In the genomic region with DNA sequence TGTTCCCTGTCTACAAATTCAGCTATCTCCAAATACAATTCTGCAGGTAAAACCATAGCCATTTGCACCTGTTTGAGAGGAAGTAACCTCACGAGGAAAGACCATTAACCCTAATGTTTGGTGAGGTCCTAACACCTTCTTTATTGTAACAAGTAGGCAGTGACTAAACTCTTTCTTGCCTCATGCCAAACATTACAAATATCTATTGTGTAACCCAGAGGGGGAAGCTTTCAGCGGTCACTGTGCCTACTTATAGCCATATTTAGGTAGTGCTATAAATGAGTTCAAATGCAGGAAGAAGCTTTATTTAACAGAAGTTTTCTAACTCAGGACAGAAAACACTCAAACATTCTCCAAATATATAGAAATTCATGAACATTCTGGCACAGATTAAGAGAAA, we compare ENCODE assay signal across 33 cellular contexts.
DNase-seq lines count a peak whose midpoint lies in the region; ATAC-seq, FAIRE-seq and TF ChIP-seq lines count a peak whose summit lies in the region.
"Had no signal": no experiment of that assay in that cellular context is flagged by ENCODE, and none has a peak within 500 bp of the region (broad histone marks: within the 10 kb centered on the region; RNA-seq: fewer than 3 reads in every experiment).

No MANE protein-coding gene starts in this region.

- no peak for DNase-seq in Karpas-422
- peak; percentile 58 for DNase-seq in NOMO-1 treated with dmso at 0.1 percent for 144 hours (lab: John Stamatoyannopoulos, UW; ENCODE audit: unreplicated experiment)
- DNase-seq in amniotic epithelial cell (ENCODE audit: low read depth), result peak; percentile 44
- DNase-seq in left lung, result no peak
- no peak for DNase-seq in stimulated activated CD4-positive, alpha-beta T cell treated with anti-CD3 and anti-CD28 coated beads, Interleukin-1b, Interleukin-23, amount 100 ng/mL, for 48 hours
- DNase-seq in CD4-positive, alpha-beta T cell, result no peak
- no peak for DNase-seq in pancreas
- DNase-seq: ACHN; activated CD4-positive, alpha-beta T cell treated with anti-CD3 and anti-CD28 coated beads, Interleukin-2, amount 50 U/mL, for 4 hours; activated CD8-positive, alpha-beta memory T cell treated with anti-CD3 and anti-CD28 coated beads, Interleukin-2, amount 10 ng/mL, durations not matched to agents 7 days and 5 days; activated gamma-delta T cell treated with Interleukin-2 at 50 U/mL for 16 hours; activated naive CD8-positive, alpha-beta T cell treated with anti-CD3 and anti-CD28 coated beads, Interleukin-2, amount 10 ng/mL, durations not matched to agents 7 days and 5 days; activated T-cell treated with anti-CD3 and anti-CD28 coated beads, Interleukin-2, amount 50 U/mL, for 48 hours; BE2C; CD8-positive, alpha-beta memory T cell; EL; esophagus squamous epithelium; H7; mesenchymal stem cell; MG63; NCI-H1436 treated with DMSO at 0.1 percent for 48 hours; NCI-H748 treated with DMSO at 0.1 percent for 48 hours; retina; SK-N-SH; stimulated activated naive CD8-positive, alpha-beta T cell treated with anti-CD3 and anti-CD28 coated beads, Interleukin-15, Interleukin-2, amounts not matched to agents 100 U/mL and 50 U/mL, for 24 hours; T-helper 17 cell; testis had no signal

- H3K4me1 ChIP-seq in Karpas-422 (ENCODE audit: low read length) (no peaks in the 10 kb centered on the region; the same call in 1 of the 2 replicates), left lung (no peaks in the 10 kb centered on the region), pancreas (no peaks in the 10 kb centered on the region)
- H3K4me1 ChIP-seq: BE2C, esophagus squamous epithelium, testis had no signal

- H3K27ac Mint-ChIP-seq in CD4-positive, alpha-beta T cell, result no peak overlapping the region
- H3K27ac Mint-ChIP-seq: activated CD8-positive, alpha-beta memory T cell treated with anti-CD3 and anti-CD28 coated beads, Interleukin-2, amount 10 ng/mL, durations not matched to agents 7 days and 5 days; activated naive CD8-positive, alpha-beta T cell treated with anti-CD3 and anti-CD28 coated beads, Interleukin-2, amount 10 ng/mL, durations not matched to agents 7 days and 5 days; CD8-positive, alpha-beta memory T cell; T-helper 17 cell had no signal

- H3K36me3 Mint-ChIP-seq in CD4-positive, alpha-beta T cell (ENCODE audit: low read depth), result no peaks in the 10 kb centered on the region
- H3K36me3 Mint-ChIP-seq: activated CD8-positive, alpha-beta memory T cell treated with anti-CD3 and anti-CD28 coated beads, Interleukin-2, amount 10 ng/mL, durations not matched to agents 7 days and 5 days; activated naive CD8-positive, alpha-beta T cell treated with anti-CD3 and anti-CD28 coated beads, Interleukin-2, amount 10 ng/mL, durations not matched to agents 7 days and 5 days; CD8-positive, alpha-beta memory T cell had no signal

- TF ChIP-seq CTCF in left lung (IDR thresholded peaks at IDR 0.05), result no peak
- no peak for TF ChIP-seq CTCF in CD4-positive, alpha-beta T cell (IDR thresholded peaks at IDR 0.05)
- TF ChIP-seq CTCF in pancreas (IDR thresholded peaks at IDR 0.05), result no peak

- POLR2A ChIA-PET in CD4-positive, alpha-beta T cell (lab: Charles Lee), result no interaction called here

- no peaks in the 10 kb centered on the region for H4K20me1 ChIP-seq in Karpas-422 (ENCODE audit: insufficient read depth, low read depth, low read length)

- H3K27me3 Mint-ChIP-seq in CD4-positive, alpha-beta T cell, result no peaks in the 10 kb centered on the region
- H3K27me3 Mint-ChIP-seq: activated CD8-positive, alpha-beta memory T cell treated with anti-CD3 and anti-CD28 coated beads, Interleukin-2, amount 10 ng/mL, durations not matched to agents 7 days and 5 days; activated naive CD8-positive, alpha-beta T cell treated with anti-CD3 and anti-CD28 coated beads, Interleukin-2, amount 10 ng/mL, durations not matched to agents 7 days and 5 days; CD8-positive, alpha-beta memory T cell; T-helper 17 cell had no signal

- FAIRE-seq in pancreas (lab: Jason Lieb, UNC), result no peak
- FAIRE-seq: GM18507, HTR-8/SVneo, K562, urothelium cell line had no signal

- ATAC-seq in left lung, result peak; percentile 30
- ATAC-seq in CD4-positive, alpha-beta T cell (ENCODE audit: poor library complexity), result no peak
- ATAC-seq in pancreas, result no peak
- ATAC-seq: activated CD4-positive, CD25-positive, alpha-beta regulatory T cell treated with anti-CD3 and anti-CD28 coated beads, Interleukin-2, amount 50 U/mL, for 24 hours; activated CD8-positive, alpha-beta memory T cell treated with anti-CD3 and anti-CD28 coated beads, Interleukin-2, amount 10 ng/mL, durations not matched to agents 7 days and 5 days; K562; stimulated activated naive CD8-positive, alpha-beta T cell treated with anti-CD3 and anti-CD28 coated beads, Interleukin-15, Interleukin-2, amounts not matched to agents 100 U/mL and 50 U/mL, for 24 hours; T-helper 17 cell had no signal

- H3K9me2 ChIP-seq in Karpas-422 (replicated peaks; ENCODE audit: insufficient read depth, low read length), result no peaks in the 10 kb centered on the region
- H3K9me2 ChIP-seq: SK-N-SH had no signal

- H3K4me1 Mint-ChIP-seq in CD4-positive, alpha-beta T cell (ENCODE audit: low read depth), result no peaks in the 10 kb centered on the region
- H3K4me1 Mint-ChIP-seq: activated CD8-positive, alpha-beta memory T cell treated with anti-CD3 and anti-CD28 coated beads, Interleukin-2, amount 10 ng/mL, durations not matched to agents 7 days and 5 days; activated naive CD8-positive, alpha-beta T cell treated with anti-CD3 and anti-CD28 coated beads, Interleukin-2, amount 10 ng/mL, durations not matched to agents 7 days and 5 days; CD8-positive, alpha-beta memory T cell; T-helper 17 cell had no signal

- H3K9me3 ChIP-seq in Karpas-422 (ENCODE audit: low read length), result no peaks in the 10 kb centered on the region
- H3K9me3 ChIP-seq in left lung, result no peaks in the 10 kb centered on the region
- no peaks in the 10 kb centered on the region for H3K9me3 ChIP-seq in CD4-positive, alpha-beta T cell (ENCODE audit: control insufficient read depth, low read length)
- no peaks in the 10 kb centered on the region for H3K9me3 ChIP-seq in pancreas
- H3K9me3 ChIP-seq: BE2C, esophagus squamous epithelium, MG63, SK-N-SH, testis had no signal

- intact Hi-C loops in left lung (cut with DNase I) (no loop called here), pancreas (cut with DNase I) (no loop called here)
- intact Hi-C loops in CD4-positive, alpha-beta T cell (cut with DNase I, micrococcal nuclease), result no loop called here

- H3K4me3 ChIP-seq in Karpas-422 (ENCODE audit: low read length) (no peak overlapping the region), left lung (no peak overlapping the region), pancreas (no peak overlapping the region)
- H3K4me3 ChIP-seq: esophagus squamous epithelium, K562, MG63, skin epidermis, testis had no signal

- H3K27ac ChIP-seq in Karpas-422 (ENCODE audit: low read length), result no peak overlapping the region
- no peak overlapping the region for H3K27ac ChIP-seq in left lung
- H3K27ac ChIP-seq in CD4-positive, alpha-beta T cell (ENCODE audit: low read depth, low read length), result no peak overlapping the region
- no peak overlapping the region for H3K27ac ChIP-seq in pancreas
- H3K27ac ChIP-seq: esophagus squamous epithelium, skin epidermis, testis had no signal

- CTCF ChIA-PET in CD4-positive, alpha-beta T cell (lab: Charles Lee), result interaction anchor here (1.4 kb wide), 1 partner anchor 11 kb away, joined by 3 read pairs; no protein-coding TSS in a partner anchor

- no peaks in the 10 kb centered on the region for H3K79me2 ChIP-seq in Karpas-422 (ENCODE audit: low read length)

- no peaks in the 10 kb centered on the region for H3K36me3 ChIP-seq in Karpas-422 (ENCODE audit: insufficient read depth, low read length)
- no peaks in the 10 kb centered on the region for H3K36me3 ChIP-seq in left lung
- H3K36me3 ChIP-seq in pancreas, result no peaks in the 10 kb centered on the region
- H3K36me3 ChIP-seq: BE2C, esophagus squamous epithelium, MG63 had no signal

- H3K9me3 Mint-ChIP-seq in CD4-positive, alpha-beta T cell, result no peaks in the 10 kb centered on the region

- H3K9ac ChIP-seq in Karpas-422 (ENCODE audit: low read length), result no peak overlapping the region
- H3K9ac ChIP-seq: SK-N-SH had no signal

- WGBS in pancreas, 2 donors, result 40 to 43% methylated on average over 2 of the region's 2 CpGs

- H3K27me3 ChIP-seq in Karpas-422 (ENCODE audit: low read length), result no peaks in the 10 kb centered on the region
- no peaks in the 10 kb centered on the region for H3K27me3 ChIP-seq in left lung
- no peaks in the 10 kb centered on the region for H3K27me3 ChIP-seq in CD4-positive, alpha-beta T cell (ENCODE audit: control insufficient read depth, insufficient read depth, low read length)
- no peaks in the 10 kb centered on the region for H3K27me3 ChIP-seq in pancreas
- H3K27me3 ChIP-seq: BE2C, esophagus squamous epithelium, MG63, testis had no signal

- no peak overlapping the region for H3K4me3 Mint-ChIP-seq in CD4-positive, alpha-beta T cell
- H3K4me3 Mint-ChIP-seq: activated CD8-positive, alpha-beta memory T cell treated with anti-CD3 and anti-CD28 coated beads, Interleukin-2, amount 10 ng/mL, durations not matched to agents 7 days and 5 days; activated naive CD8-positive, alpha-beta T cell treated with anti-CD3 and anti-CD28 coated beads, Interleukin-2, amount 10 ng/mL, durations not matched to agents 7 days and 5 days; CD8-positive, alpha-beta memory T cell; T-helper 17 cell had no signal

- peak overlapping the region; percentile 44 for H2AFZ ChIP-seq in Karpas-422 (ENCODE audit: low read length)

- H3K4me2 ChIP-seq in Karpas-422 (ENCODE audit: low read depth, low read length, poor library complexity, severe bottlenecking), result no peak overlapping the region
- H3K4me2 ChIP-seq: SK-N-SH had no signal

Comparison
In these comparisons a context has a peak if more than half of its experiments do, and no peak if none do; other contexts are left out.
1. DNase-seq: peak in NOMO-1 treated with dmso at 0.1 percent for 144 hours (single experiment) and amniotic epithelial cell (single experiment); none in Karpas-422 (single experiment), left lung (0 of 2), stimulated activated CD4-positive, alpha-beta T cell treated with anti-CD3 and anti-CD28 coated beads, Interleukin-1b, Interleukin-23, amount 100 ng/mL, for 48 hours (single experiment), CD4-positive, alpha-beta T cell (0 of 10) and pancreas (0 of 6).